1 cellular context compared by ENCODE assay signal in the genomic region with DNA sequence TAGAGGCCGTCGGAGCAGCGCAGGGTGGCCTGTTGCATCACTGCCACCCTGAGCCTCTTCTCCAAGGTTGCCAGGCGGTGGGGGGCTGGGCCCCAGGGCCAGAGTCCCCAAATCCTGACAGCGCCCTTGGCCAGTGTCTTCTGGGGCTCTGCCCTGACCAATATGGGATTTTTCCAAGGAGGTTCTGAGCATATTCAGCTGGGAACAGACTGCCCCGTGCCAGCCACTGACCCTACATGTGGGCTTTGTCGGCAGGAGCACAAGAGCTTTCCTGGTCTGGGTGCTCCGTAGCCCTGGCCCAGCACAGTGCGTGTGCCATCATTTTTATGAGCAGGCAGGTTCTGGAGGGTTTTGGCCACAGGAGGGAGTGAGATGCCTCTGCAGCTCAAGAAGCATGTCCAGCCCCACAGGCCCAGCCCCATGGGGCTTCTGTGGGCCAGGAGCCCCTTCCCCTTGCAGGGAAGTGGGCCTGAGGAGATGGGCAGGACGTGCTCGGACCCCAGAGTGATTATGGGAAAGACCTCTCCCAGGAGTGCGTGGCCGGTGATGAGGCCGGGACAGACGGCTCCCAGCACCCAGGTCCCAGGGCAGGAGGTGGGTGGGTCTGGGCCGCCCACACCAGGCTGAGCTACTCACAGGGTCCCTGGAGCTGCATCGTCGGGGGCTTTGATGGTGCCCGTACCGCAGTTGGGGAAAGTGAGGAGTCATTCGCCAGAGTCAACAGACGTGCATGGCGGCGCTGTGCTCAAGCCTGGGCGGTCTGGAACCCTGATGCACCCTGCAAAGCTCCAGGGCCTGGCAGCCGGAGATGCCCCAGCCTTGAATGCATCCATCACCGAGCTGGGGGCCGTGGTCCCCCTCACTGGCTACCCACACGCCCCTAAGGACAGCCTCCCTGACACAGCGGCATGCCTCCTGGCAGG.
TF ChIP-seq lines count a peak whose summit lies in the region.

No MANE protein-coding gene starts in this region.

TF ChIP-seq in HepG2, 621 proteins besides CTCF, POLR2A, EP300 and RAD21 (continued from another document):
- TF ChIP-seq, protein P1, sequence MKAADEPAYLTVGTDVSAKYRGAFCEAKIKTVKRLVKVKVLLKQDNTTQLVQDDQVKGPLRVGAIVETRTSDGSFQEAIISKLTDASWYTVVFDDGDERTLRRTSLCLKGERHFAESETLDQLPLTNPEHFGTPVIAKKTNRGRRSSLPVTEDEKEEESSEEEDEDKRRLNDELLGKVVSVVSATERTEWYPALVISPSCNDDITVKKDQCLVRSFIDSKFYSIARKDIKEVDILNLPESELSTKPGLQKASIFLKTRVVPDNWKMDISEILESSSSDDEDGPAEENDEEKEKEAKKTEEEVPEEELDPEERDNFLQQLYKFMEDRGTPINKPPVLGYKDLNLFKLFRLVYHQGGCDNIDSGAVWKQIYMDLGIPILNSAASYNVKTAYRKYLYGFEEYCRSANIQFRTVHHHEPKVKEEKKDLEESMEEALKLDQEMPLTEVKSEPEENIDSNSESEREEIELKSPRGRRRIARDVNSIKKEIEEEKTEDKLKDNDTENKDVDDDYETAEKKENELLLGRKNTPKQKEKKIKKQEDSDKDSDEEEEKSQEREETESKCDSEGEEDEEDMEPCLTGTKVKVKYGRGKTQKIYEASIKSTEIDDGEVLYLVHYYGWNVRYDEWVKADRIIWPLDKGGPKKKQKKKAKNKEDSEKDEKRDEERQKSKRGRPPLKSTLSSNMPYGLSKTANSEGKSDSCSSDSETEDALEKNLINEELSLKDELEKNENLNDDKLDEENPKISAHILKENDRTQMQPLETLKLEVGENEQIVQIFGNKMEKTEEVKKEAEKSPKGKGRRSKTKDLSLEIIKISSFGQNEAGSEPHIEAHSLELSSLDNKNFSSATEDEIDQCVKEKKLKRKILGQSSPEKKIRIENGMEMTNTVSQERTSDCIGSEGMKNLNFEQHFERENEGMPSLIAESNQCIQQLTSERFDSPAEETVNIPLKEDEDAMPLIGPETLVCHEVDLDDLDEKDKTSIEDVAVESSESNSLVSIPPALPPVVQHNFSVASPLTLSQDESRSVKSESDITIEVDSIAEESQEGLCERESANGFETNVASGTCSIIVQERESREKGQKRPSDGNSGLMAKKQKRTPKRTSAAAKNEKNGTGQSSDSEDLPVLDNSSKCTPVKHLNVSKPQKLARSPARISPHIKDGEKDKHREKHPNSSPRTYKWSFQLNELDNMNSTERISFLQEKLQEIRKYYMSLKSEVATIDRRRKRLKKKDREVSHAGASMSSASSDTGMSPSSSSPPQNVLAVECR (CRISPR knock-in tag; IDR thresholded peaks at IDR 0.05; ENCODE audit: borderline replicate concordance), result no peak
- peak; percentile 52 for TF ChIP-seq STAG1 (CRISPR knock-in tag; IDR thresholded peaks at IDR 0.05)
- TF ChIP-seq, protein P2, sequence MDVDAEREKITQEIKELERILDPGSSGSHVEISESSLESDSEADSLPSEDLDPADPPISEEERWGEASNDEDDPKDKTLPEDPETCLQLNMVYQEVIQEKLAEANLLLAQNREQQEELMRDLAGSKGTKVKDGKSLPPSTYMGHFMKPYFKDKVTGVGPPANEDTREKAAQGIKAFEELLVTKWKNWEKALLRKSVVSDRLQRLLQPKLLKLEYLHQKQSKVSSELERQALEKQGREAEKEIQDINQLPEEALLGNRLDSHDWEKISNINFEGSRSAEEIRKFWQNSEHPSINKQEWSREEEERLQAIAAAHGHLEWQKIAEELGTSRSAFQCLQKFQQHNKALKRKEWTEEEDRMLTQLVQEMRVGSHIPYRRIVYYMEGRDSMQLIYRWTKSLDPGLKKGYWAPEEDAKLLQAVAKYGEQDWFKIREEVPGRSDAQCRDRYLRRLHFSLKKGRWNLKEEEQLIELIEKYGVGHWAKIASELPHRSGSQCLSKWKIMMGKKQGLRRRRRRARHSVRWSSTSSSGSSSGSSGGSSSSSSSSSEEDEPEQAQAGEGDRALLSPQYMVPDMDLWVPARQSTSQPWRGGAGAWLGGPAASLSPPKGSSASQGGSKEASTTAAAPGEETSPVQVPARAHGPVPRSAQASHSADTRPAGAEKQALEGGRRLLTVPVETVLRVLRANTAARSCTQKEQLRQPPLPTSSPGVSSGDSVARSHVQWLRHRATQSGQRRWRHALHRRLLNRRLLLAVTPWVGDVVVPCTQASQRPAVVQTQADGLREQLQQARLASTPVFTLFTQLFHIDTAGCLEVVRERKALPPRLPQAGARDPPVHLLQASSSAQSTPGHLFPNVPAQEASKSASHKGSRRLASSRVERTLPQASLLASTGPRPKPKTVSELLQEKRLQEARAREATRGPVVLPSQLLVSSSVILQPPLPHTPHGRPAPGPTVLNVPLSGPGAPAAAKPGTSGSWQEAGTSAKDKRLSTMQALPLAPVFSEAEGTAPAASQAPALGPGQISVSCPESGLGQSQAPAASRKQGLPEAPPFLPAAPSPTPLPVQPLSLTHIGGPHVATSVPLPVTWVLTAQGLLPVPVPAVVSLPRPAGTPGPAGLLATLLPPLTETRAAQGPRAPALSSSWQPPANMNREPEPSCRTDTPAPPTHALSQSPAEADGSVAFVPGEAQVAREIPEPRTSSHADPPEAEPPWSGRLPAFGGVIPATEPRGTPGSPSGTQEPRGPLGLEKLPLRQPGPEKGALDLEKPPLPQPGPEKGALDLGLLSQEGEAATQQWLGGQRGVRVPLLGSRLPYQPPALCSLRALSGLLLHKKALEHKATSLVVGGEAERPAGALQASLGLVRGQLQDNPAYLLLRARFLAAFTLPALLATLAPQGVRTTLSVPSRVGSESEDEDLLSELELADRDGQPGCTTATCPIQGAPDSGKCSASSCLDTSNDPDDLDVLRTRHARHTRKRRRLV (CRISPR knock-in tag; IDR thresholded peaks at IDR 0.05), result 0 out of 2 replicates have a peak, but pooled peaks have one; percentile 14
- TF ChIP-seq, protein P3, sequence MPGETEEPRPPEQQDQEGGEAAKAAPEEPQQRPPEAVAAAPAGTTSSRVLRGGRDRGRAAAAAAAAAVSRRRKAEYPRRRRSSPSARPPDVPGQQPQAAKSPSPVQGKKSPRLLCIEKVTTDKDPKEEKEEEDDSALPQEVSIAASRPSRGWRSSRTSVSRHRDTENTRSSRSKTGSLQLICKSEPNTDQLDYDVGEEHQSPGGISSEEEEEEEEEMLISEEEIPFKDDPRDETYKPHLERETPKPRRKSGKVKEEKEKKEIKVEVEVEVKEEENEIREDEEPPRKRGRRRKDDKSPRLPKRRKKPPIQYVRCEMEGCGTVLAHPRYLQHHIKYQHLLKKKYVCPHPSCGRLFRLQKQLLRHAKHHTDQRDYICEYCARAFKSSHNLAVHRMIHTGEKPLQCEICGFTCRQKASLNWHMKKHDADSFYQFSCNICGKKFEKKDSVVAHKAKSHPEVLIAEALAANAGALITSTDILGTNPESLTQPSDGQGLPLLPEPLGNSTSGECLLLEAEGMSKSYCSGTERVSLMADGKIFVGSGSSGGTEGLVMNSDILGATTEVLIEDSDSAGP (CRISPR knock-in tag; IDR thresholded peaks at IDR 0.05; ENCODE audit: borderline replicate concordance), result peak; percentile 15; the same call in 1 of the 2 replicates
TF ChIP-seq in HepG2: peak in this region for 5.
